In genomic region chr2:121902616-121903015, GRCh38 we compare ENCODE assay signal across 15 cellular contexts.
DNase-seq lines count a peak whose midpoint lies in the region; ATAC-seq, FAIRE-seq and TF ChIP-seq lines count a peak whose summit lies in the region.
"Had no signal": no experiment of that assay in that cellular context is flagged by ENCODE, and none has a peak within 500 bp of the region (broad histone marks: within the 10 kb centered on the region; RNA-seq: fewer than 3 reads in every experiment).

No MANE protein-coding gene starts in this region.

- 0 out of 2 replicates have a peak, but pooled peaks cover 3% of the 10 kb centered on the region for H4K20me1 ChIP-seq in K562 (replicated peaks; ENCODE audit: control insufficient read depth, insufficient read depth, low read length)

- H3K4me1 ChIP-seq in A673 (ENCODE audit: insufficient read depth, low read length, poor library complexity, severe bottlenecking): peaks cover 17% of the 10 kb centered on the region
- H3K4me1 ChIP-seq in K562 (replicated peaks in 1 of 2; ENCODE audit: control insufficient read depth in 2 of 2, insufficient read depth in 2 of 2, low read length in 2 of 2): peaks cover 0 to 10% of the 10 kb centered on the region in 2 experiments; a peak in 1 of 5 replicates
- H3K4me1 ChIP-seq: parathyroid adenoma had no signal

- TF ChIP-seq CTCF in A673 (conservative IDR thresholded peaks at IDR 0.05; ENCODE audit: low read depth, low read length) (no peak), K562 (IDR thresholded peaks at IDR 0.05 in 2 of 3, conservative IDR thresholded peaks at IDR 0.05 in 1 of 3; ENCODE audit: insufficient read depth in 2 of 3, low read depth in 1 of 3, low read length in 3 of 3) (0 out of 6 replicates have a peak, but pooled peaks of 1 of the 3 experiments have one; percentile 26)

- no peak for TF ChIP-seq RAD21 in K562 (CRISPR knock-in tag; conservative IDR thresholded peaks at IDR 0.05 in 1 of 2, IDR thresholded peaks at IDR 0.05 in 1 of 2)

- ATAC-seq in GM19463 (IDR thresholded peaks at IDR 0.05; ENCODE audit: unreplicated experiment): peak; percentile 44
- peak; percentile 78 for ATAC-seq in K562
- peak; percentile 17 for ATAC-seq in memory B cell (ENCODE audit: low read depth)
- ATAC-seq in T-helper 17 cell: no peak
- ATAC-seq in GM19467 (IDR thresholded peaks at IDR 0.05; ENCODE audit: unreplicated experiment): no peak
- ATAC-seq in GM18498 (IDR thresholded peaks at IDR 0.05; ENCODE audit: unreplicated experiment): no peak
- ATAC-seq: GM12878 had no signal

- peak overlapping the region; percentile 13 for H3K27ac Mint-ChIP-seq in memory B cell
- H3K27ac Mint-ChIP-seq in T-helper 17 cell: no peak overlapping the region
- no peak overlapping the region for H3K27ac Mint-ChIP-seq in immature natural killer cell

- FAIRE-seq in K562 (lab: Jason Lieb, UNC): no peak
- FAIRE-seq: GM12878 had no signal

- CTCF ChIA-PET in A673 (lab: Charles Lee): interaction anchor here (0.7 kb wide), 1 partner anchor 80 kb away, joined by 3 read pairs; no protein-coding TSS in a partner anchor
- CTCF ChIA-PET in K562 (lab: Yijun Ruan, JAX; ENCODE audit: low intra/inter-chr PET ratio): no interaction called here

- peak overlapping the region; percentile 83 for H2AFZ ChIP-seq in K562 (ENCODE audit: low read depth, low read length)
- H2AFZ ChIP-seq: parathyroid adenoma had no signal

- intact Hi-C loops in A673 (cut with micrococcal nuclease; ENCODE audit: unreplicated experiment): loop anchor here (5.0 to 10.0 kb wide), 2 partner anchors 302 to 600 kb away; no protein-coding TSS in a partner anchor
- intact Hi-C loops in K562 (cut with micrococcal nuclease): loop anchor here (5.0 kb wide), 1 partner anchor 70 kb away; no protein-coding TSS in a partner anchor

- peak overlapping the region; percentile 6 to 54; a peak in 2 of 4 replicates for H3K9ac ChIP-seq in K562 (ENCODE audit: insufficient read depth in 1 of 2, low read depth in 2 of 2, low read length in 2 of 2)
- H3K9ac ChIP-seq: parathyroid adenoma had no signal

- H3K9me3 Mint-ChIP-seq in memory B cell (no peaks in the 10 kb centered on the region), immature natural killer cell (no peaks in the 10 kb centered on the region)

- H3K27ac ChIP-seq in A673 (ENCODE audit: low read depth, low read length, poor library complexity, severe bottlenecking) (peak overlapping the region; percentile 66), K562 (ENCODE audit: extremely low read depth, low read depth, low read length) (no peak overlapping the region)
- H3K27ac ChIP-seq: parathyroid adenoma had no signal

- no peak for TF ChIP-seq EP300 in K562 (IDR thresholded peaks at IDR 0.05; ENCODE audit: low read length)

- POLR2A ChIA-PET in A673 (lab: Charles Lee; ENCODE audit: low non-redundant PET) (no interaction called here), K562 (lab: Yijun Ruan, JAX) (interaction anchor here (0.6 to 1.0 kb wide), 2 partner anchors 91 to 162 kb away, joined by 3 read pairs; no protein-coding TSS in a partner anchor)

- H3K27me3 ChIP-seq in A673 (replicated peaks; ENCODE audit: insufficient read depth, low read depth, low read length, poor library complexity) (no peaks in the 10 kb centered on the region), K562 (ENCODE audit: control insufficient read depth in 2 of 2, insufficient read depth in 2 of 2, low read length in 2 of 2) (peaks cover 0 to 26% of the 10 kb centered on the region in 2 experiments; a peak in 2 of 5 replicates)

- H3K9me3 ChIP-seq in A673 (ENCODE audit: low read depth, low read length, poor library complexity, severe bottlenecking): no peaks in the 10 kb centered on the region
- no peaks in the 10 kb centered on the region for H3K9me3 ChIP-seq in K562 (replicated peaks; ENCODE audit: control insufficient read depth, insufficient read depth, low read depth, low read length)
- H3K9me3 ChIP-seq in T-helper 17 cell (ENCODE audit: control insufficient read depth, low read length, poor library complexity, severe bottlenecking): no peaks in the 10 kb centered on the region

- DNase-seq in A673 (ENCODE audit: low spot score): no peak
- peak; percentile 29 to 54 (median 46) for DNase-seq in K562 (ENCODE audit: extremely low read depth in 1 of 4, low spot score in 3 of 4)
- DNase-seq in memory B cell (ENCODE audit: low spot score in 2 of 2): no peak
- no peak for DNase-seq in T-helper 17 cell
- no peak for DNase-seq in immature natural killer cell
- DNase-seq: activated CD8-positive, alpha-beta memory T cell treated with anti-CD3 and anti-CD28 coated beads, Interleukin-2, amount 50 U/mL, for 48 hours; cortex of kidney; DND-41; mammary epithelial cell; NCI-H2029 had no signal

- H3K9me1 ChIP-seq in K562 (ENCODE audit: control insufficient read depth, insufficient read depth, low read length): no peaks in the 10 kb centered on the region

- H3K4me2 ChIP-seq in K562 (ENCODE audit: insufficient read depth, low read length): peak overlapping the region; percentile 73

- no peaks in the 10 kb centered on the region for H3K79me2 ChIP-seq in K562 (ENCODE audit: control insufficient read depth, insufficient read depth, low read length)
- H3K79me2 ChIP-seq: parathyroid adenoma had no signal

- H3K4me3 ChIP-seq in A673 (ENCODE audit: low read depth, low read length, poor library complexity, severe bottlenecking) (peak overlapping the region; percentile 44), K562 (peak overlapping the region; percentile 29)
- H3K4me3 ChIP-seq: GM12878 had no signal

- TF ChIP-seq POLR2A in K562 (conservative IDR thresholded peaks at IDR 0.05): no peak

- H3K27me3 Mint-ChIP-seq in memory B cell (no peaks in the 10 kb centered on the region), T-helper 17 cell (peaks cover 34% of the 10 kb centered on the region), immature natural killer cell (ENCODE audit: low read depth in 3 of 3) (peaks cover 1 to 2% (median 1%) of the 10 kb centered on the region in 3 donors)

- H3K4me1 Mint-ChIP-seq in memory B cell (no peaks in the 10 kb centered on the region), T-helper 17 cell (peaks cover 5% of the 10 kb centered on the region), immature natural killer cell (no peaks in the 10 kb centered on the region)

- BruUV-seq in A673 (replicated peaks; lab: Mats Ljungman, UMichigan) (TSS peak; percentile 74), K562 (replicated peaks; lab: Mats Ljungman, UMichigan) (TSS peak; percentile 76)

- H3K4me3 Mint-ChIP-seq in memory B cell (peak overlapping the region; percentile 76), T-helper 17 cell (no peak overlapping the region), immature natural killer cell (no peak overlapping the region)

- H3K36me3 Mint-ChIP-seq in memory B cell (no peaks in the 10 kb centered on the region), T-helper 17 cell (ENCODE audit: low read depth) (no peaks in the 10 kb centered on the region), immature natural killer cell (no peaks in the 10 kb centered on the region)

- in situ Hi-C loops in K562 (cut with MboI): no loop called here

- WGBS in K562 (ENCODE audit: insufficient coverage, low coverage, missing lambda C conversion rate): 7% methylated on average over 9 of the region's 13 CpGs

- H3K36me3 ChIP-seq in A673 (ENCODE audit: insufficient read depth, low read length, poor library complexity, severe bottlenecking): no peaks in the 10 kb centered on the region
- no peaks in the 10 kb centered on the region for H3K36me3 ChIP-seq in K562 (ENCODE audit: control insufficient read depth, insufficient read depth, low read length)

TF ChIP-seq in K562, 482 proteins besides CTCF, POLR2A, EP300 and RAD21 (continues in another document):
- TF ChIP-seq TEAD4 (IDR thresholded peaks at IDR 0.05; ENCODE audit: low read length) (0 out of 2 replicates have a peak, but pooled peaks have one; percentile 18), TEAD4 (CRISPR knock-in tag; IDR thresholded peaks at IDR 0.05; ENCODE audit: borderline replicate concordance) (no peak), ASH1L (IDR thresholded peaks at IDR 0.05; ENCODE audit: borderline replicate concordance, low read depth, partially characterized antibody) (no peak), CTBP1 (IDR thresholded peaks at IDR 0.05; ENCODE audit: borderline replicate concordance) (no peak), GTF2A2 (tag; IDR thresholded peaks at IDR 0.05) (no peak), MYC (IDR thresholded peaks at IDR 0.05; ENCODE audit: low read depth, low read length) (peak; percentile 0; the same call in 1 of the 2 replicates), MYC (CRISPR knock-in tag; IDR thresholded peaks at IDR 0.05; ENCODE audit: borderline replicate concordance, low read depth) (no peak), GABPA (tag; conservative IDR thresholded peaks at IDR 0.05; ENCODE audit: low read depth) (0 out of 2 replicates have a peak, but pooled peaks have one; percentile 30), HMGXB4 (CRISPR knock-in tag; IDR thresholded peaks at IDR 0.05) (0 out of 2 replicates have a peak, but pooled peaks have one; percentile 23), ZBTB7A (IDR thresholded peaks at IDR 0.05; ENCODE audit: borderline replicate concordance, control insufficient read depth, low read depth, low read length) (0 out of 2 replicates have a peak, but pooled peaks have one; percentile 29), ZNF778 (CRISPR knock-in tag; IDR thresholded peaks at IDR 0.05) (no peak), HCFC1 (IDR thresholded peaks at IDR 0.05; ENCODE audit: low read depth, low read length) (peak; percentile 19; the same call in 1 of the 2 replicates)
- TF ChIP-seq, protein P1, sequence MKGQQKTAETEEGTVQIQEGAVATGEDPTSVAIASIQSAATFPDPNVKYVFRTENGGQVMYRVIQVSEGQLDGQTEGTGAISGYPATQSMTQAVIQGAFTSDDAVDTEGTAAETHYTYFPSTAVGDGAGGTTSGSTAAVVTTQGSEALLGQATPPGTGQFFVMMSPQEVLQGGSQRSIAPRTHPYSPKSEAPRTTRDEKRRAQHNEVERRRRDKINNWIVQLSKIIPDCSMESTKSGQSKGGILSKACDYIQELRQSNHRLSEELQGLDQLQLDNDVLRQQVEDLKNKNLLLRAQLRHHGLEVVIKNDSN (CRISPR knock-in tag; IDR thresholded peaks at IDR 0.05): no peak

Comparison
In these comparisons a context has a peak if more than half of its experiments do, and no peak if none do; other contexts are left out.
1. DNase-seq: peak in K562 (4 of 4); none in A673 (single experiment), memory B cell (0 of 2), T-helper 17 cell (0 of 3) and immature natural killer cell (0 of 3).
2. ATAC-seq: peak in GM19463 (single experiment), K562 (single experiment) and memory B cell (single experiment); none in T-helper 17 cell (single experiment), GM19467 (single experiment) and GM18498 (single experiment).